In genomic region chr9:76413658-76414057, GRCh38 we compare ENCODE assay signal across 29 cellular contexts.
"Had no signal": no experiment of that assay in that cellular context is flagged by ENCODE, and none has a peak within 500 bp of the region (broad histone marks: within the 10 kb centered on the region; RNA-seq: fewer than 3 reads in every experiment).

No MANE protein-coding gene starts in this region.

- H3K27ac ChIP-seq: stomach, suprapubic skin, testis, thoracic aorta, thyroid gland, tibial artery, tibial nerve, transverse colon, upper lobe of left lung, upper lobe of right lung, uterus, vagina had no signal

- H3K4me1 Mint-ChIP-seq: stimulated activated effector memory CD8-positive, alpha-beta T cell treated with anti-CD3 and anti-CD28 coated beads, Interleukin-12 subunit alpha, Interleukin-12 subunit beta, amount 100 ng/mL, for 72 hours had no signal

- DNase-seq: stimulated activated CD4-positive, alpha-beta T cell treated with anti-CD3 and anti-CD28 coated beads, Interleukin-2, amount 100 ng/mL, for 48 hours; stimulated activated CD4-positive, alpha-beta T cell treated with anti-CD3 and anti-CD28 coated beads, Interleukin-4, amount 100 ng/mL, for 1 hour; stimulated activated CD4-positive, alpha-beta T cell treated with anti-CD3 and anti-CD28 coated beads, Interleukin-4, amount 100 ng/mL, for 24 hours; stimulated activated CD4-positive, alpha-beta T cell treated with anti-CD3 and anti-CD28 coated beads, Interleukin-4, amount 100 ng/mL, for 4 hours; stimulated activated CD8-positive, alpha-beta memory T cell treated with anti-CD3 and anti-CD28 coated beads, Interleukin-4, amount 100 ng/mL, for 48 hours; stimulated activated naive B cell treated with anti-CD40 and anti-IgM and Interleukin-4, amounts not matched to agents 10 μg/mL and 1 μg/mL and 100 μg/mL, for 72 hours; stimulated activated naive CD4-positive, alpha-beta T cell; stimulated activated naive CD4-positive, alpha-beta T cell treated with Interleukin-2 at 50 U/mL for 16 hours; stimulated activated naive CD8-positive, alpha-beta T cell treated with anti-CD3 and anti-CD28 coated beads, Interleukin-15, amount 100 ng/mL, for 72 hours; stimulated activated naive CD8-positive, alpha-beta T cell treated with anti-CD3 and anti-CD28 coated beads, Interleukin-15, Interleukin-2, amounts not matched to agents 100 U/mL and 50 U/mL, for 24 hours; stomach; substantia nigra; testis; thyroid gland; tibial artery; transverse colon; trophoblast cell; upper lobe of left lung; upper lobe of right lung; uterus had no signal

- H3K4me3 Mint-ChIP-seq: stimulated activated effector memory CD8-positive, alpha-beta T cell treated with anti-CD3 and anti-CD28 coated beads, Interleukin-12 subunit alpha, Interleukin-12 subunit beta, amount 100 ng/mL, for 72 hours; stimulated activated memory B cell treated with anti-CD40 and anti-IgM and Interleukin-4, amounts not matched to agents 10 μg/mL and 1 μg/mL and 100 μg/mL, for 72 hours; stimulated activated naive B cell treated with anti-CD40 and anti-IgM and Interleukin-4, amounts not matched to agents 10 μg/mL and 1 μg/mL and 100 μg/mL, for 72 hours; stimulated activated naive CD8-positive, alpha-beta T cell treated with anti-CD3 and anti-CD28 coated beads, Interleukin-15, Interleukin-2, amounts not matched to agents 100 ng/mL and 50 ng/mL, for 24 hours; type B pancreatic cell had no signal

- H3K36me3 ChIP-seq: stomach, suprapubic skin, thoracic aorta, thyroid gland, tibial artery, tibial nerve, transverse colon, upper lobe of left lung, upper lobe of right lung, uterus, vagina had no signal

- ATAC-seq: stimulated activated effector memory CD8-positive, alpha-beta T cell treated with anti-CD3 and anti-CD28 coated beads, Interleukin-12 subunit alpha, Interleukin-12 subunit beta, amount 100 ng/mL, for 72 hours; stimulated activated memory B cell treated with anti-CD40 and anti-IgM and Interleukin-4, amounts not matched to agents 10 μg/mL and 1 μg/mL and 100 μg/mL, for 72 hours; stimulated activated naive B cell treated with anti-CD40 and anti-IgM and Interleukin-4, amounts not matched to agents 10 μg/mL and 1 μg/mL and 100 μg/mL, for 72 hours; stimulated activated naive CD8-positive, alpha-beta T cell treated with anti-CD3 and anti-CD28 coated beads, Interleukin-15, amount 100 ng/mL, for 72 hours; stimulated activated naive CD8-positive, alpha-beta T cell treated with anti-CD3 and anti-CD28 coated beads, Interleukin-15, Interleukin-2, amounts not matched to agents 100 U/mL and 50 U/mL, for 24 hours; upper lobe of right lung had no signal

- FAIRE-seq: urothelium cell line had no signal

- H3K9me3 ChIP-seq: suprapubic skin, testis, thyroid gland, upper lobe of right lung, uterus, vagina had no signal

- H3K4me3 ChIP-seq: stomach, suprapubic skin, testis, thoracic aorta, thyroid gland, tibial artery, tibial nerve, transverse colon, upper lobe of left lung, upper lobe of right lung, uterus, vagina had no signal

- H3K27ac Mint-ChIP-seq: stimulated activated effector memory CD8-positive, alpha-beta T cell treated with anti-CD3 and anti-CD28 coated beads, Interleukin-12 subunit alpha, Interleukin-12 subunit beta, amount 100 ng/mL, for 72 hours; stimulated activated memory B cell treated with anti-CD40 and anti-IgM and Interleukin-4, amounts not matched to agents 10 μg/mL and 1 μg/mL and 100 μg/mL, for 72 hours; stimulated activated naive B cell treated with anti-CD40 and anti-IgM and Interleukin-4, amounts not matched to agents 10 μg/mL and 1 μg/mL and 100 μg/mL, for 72 hours; stimulated activated naive CD8-positive, alpha-beta T cell treated with anti-CD3 and anti-CD28 coated beads, Interleukin-15, Interleukin-2, amounts not matched to agents 100 ng/mL and 50 ng/mL, for 24 hours; type B pancreatic cell had no signal

- H3K27me3 ChIP-seq: stomach, suprapubic skin, testis, thyroid gland, tibial artery, tibial nerve, transverse colon, upper lobe of left lung, upper lobe of right lung, uterus, vagina had no signal

- H3K4me1 ChIP-seq: suprapubic skin, testis, thyroid gland, upper lobe of right lung, uterus, vagina had no signal

- H3K27me3 Mint-ChIP-seq: stimulated activated memory B cell treated with anti-CD40 and anti-IgM and Interleukin-4, amounts not matched to agents 10 μg/mL and 1 μg/mL and 100 μg/mL, for 72 hours; stimulated activated naive B cell treated with anti-CD40 and anti-IgM and Interleukin-4, amounts not matched to agents 10 μg/mL and 1 μg/mL and 100 μg/mL, for 72 hours; type B pancreatic cell had no signal

- H3K36me3 Mint-ChIP-seq: stimulated activated effector memory CD8-positive, alpha-beta T cell treated with anti-CD3 and anti-CD28 coated beads, Interleukin-12 subunit alpha, Interleukin-12 subunit beta, amount 100 ng/mL, for 72 hours; type B pancreatic cell had no signal
